8 cellular contexts compared by ENCODE assay signal in the genomic region with DNA sequence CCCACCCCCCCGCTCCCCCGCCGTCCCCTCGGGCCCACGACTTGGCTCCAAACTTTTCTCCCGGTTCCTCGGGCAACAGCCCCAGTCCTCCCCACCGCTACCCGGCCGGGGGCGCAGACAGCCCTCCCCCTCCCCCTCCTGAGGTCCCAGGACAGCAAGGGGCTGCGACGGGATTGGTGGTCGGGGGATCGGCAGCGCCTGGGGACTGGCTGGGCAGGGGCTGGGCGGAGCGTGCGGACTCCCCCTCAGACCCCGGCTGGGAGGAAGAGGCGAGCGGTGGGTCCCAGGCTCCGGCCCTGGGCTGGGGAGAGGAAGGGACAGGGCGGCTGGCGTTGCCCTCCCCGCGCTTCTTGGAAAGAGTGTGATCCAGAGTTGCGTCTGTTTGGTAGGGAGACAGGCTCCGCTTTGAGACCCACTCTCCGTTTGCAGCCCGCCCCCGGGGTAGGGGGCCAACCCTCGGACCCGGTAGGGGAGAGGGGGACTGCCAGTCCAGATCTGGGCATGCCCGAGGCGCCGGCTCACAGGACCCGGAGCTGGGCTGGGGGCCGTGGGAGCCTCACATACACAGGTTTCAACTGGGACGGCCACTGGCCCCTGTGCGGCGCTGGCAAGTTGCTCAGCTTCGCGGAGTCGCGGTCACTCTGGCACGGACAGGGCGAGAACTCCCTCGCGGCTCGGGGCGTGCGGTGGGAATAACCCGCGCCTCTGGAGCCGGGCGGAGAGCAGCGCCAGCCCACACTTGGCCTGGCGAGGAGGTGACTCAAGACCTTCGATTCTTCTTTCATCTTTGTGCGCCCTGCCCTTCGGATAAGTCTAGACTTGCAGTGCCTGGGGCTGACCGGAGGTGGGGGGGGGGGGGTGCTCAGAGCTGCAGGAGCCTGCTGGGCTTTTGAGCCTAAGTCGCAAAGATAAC. TPM values are rescaled to one million over a fixed set of nuclear protein-coding genes. Genes with fewer than 3 reads are reported as not detected.
A peak's percentile ranks its signal among the peaks of the same experiment; 100 is the strongest.
DNase-seq lines count a peak whose midpoint lies in the region; ATAC-seq and TF ChIP-seq lines count a peak whose summit lies in the region.

No MANE protein-coding gene starts in this region.

- TF ChIP-seq POLR2A in Peyer's patch (IDR thresholded peaks at IDR 0.05) (peak; percentile 58 to 75), GM18505 (IDR thresholded peaks at IDR 0.05; ENCODE audit: borderline replicate concordance, extremely low read depth, insufficient read depth, insufficient read length) (no peak)

- peaks cover 6% of the 10 kb centered on the region for H3K9me3 Mint-ChIP-seq in endodermal cell

- H3K4me1 ChIP-seq in Peyer's patch: peaks cover 6 to 60% (median 10%) of the 10 kb centered on the region in 4 donors
- H3K4me1 ChIP-seq in endodermal cell (ENCODE audit: control insufficient read depth, insufficient read depth, low read length): peaks cover 37% of the 10 kb centered on the region
- H3K4me1 ChIP-seq in mucosa of descending colon (ENCODE audit: low read depth): peaks cover 33% of the 10 kb centered on the region

- peak overlapping the region; percentile 96 for H3K9ac ChIP-seq in endodermal cell (ENCODE audit: extremely low read depth, low read length, poor library complexity, severe bottlenecking)

- WGBS in endodermal cell (ENCODE audit: insufficient coverage in 1 of 2, insufficient read length in 1 of 2), 2 experiments: 0% methylated on average over 10 to 64 of the region's 64 CpGs

- H3K27me3 ChIP-seq in Peyer's patch: no peaks in the 10 kb centered on the region
- H3K27me3 ChIP-seq in endodermal cell (ENCODE audit: control insufficient read depth, insufficient read depth, low read length, poor library complexity, severe bottlenecking): no peaks in the 10 kb centered on the region

- H3K4me3 Mint-ChIP-seq in endodermal cell: peak overlapping the region; percentile 90

- no peaks in the 10 kb centered on the region for H3K9me3 ChIP-seq in Peyer's patch
- H3K9me3 ChIP-seq in endodermal cell (ENCODE audit: control insufficient read depth, low read length): peaks cover 18% of the 10 kb centered on the region
- no peaks in the 10 kb centered on the region for H3K9me3 ChIP-seq in mucosa of descending colon

- no peaks in the 10 kb centered on the region for H3K27me3 Mint-ChIP-seq in endodermal cell (ENCODE audit: insufficient read depth)

- DNase-seq in NCI-H2227 (lab: John Stamatoyannopoulos, UW; ENCODE audit: unreplicated experiment) (peak; percentile 67), NCI-H2227 treated with DMSO at 0.1 percent for 48 hours (lab: John Stamatoyannopoulos, UW) (no peak), Peyer's patch (peak in 1 of 3 donors; percentile 77), endodermal cell (peak; percentile 96), mucosa of descending colon (peak; percentile 60 to 77 (median 72)), NCI-H1092 (lab: John Stamatoyannopoulos, UW) (no peak)

- H3K4me3 ChIP-seq in Peyer's patch (peak overlapping the region; percentile 48 to 92 (median 64)), endodermal cell (ENCODE audit: low read length) (peak overlapping the region; percentile 99), mucosa of descending colon (peak overlapping the region; percentile 51)

- peaks cover 46% of the 10 kb centered on the region for H3K36me3 Mint-ChIP-seq in endodermal cell (ENCODE audit: low read depth)

- intact Hi-C loops in mucosa of descending colon (cut with DNase I, micrococcal nuclease): no loop called here

- H3K27ac Mint-ChIP-seq in endodermal cell: peak overlapping the region; percentile 99

- TF ChIP-seq CTCF in Peyer's patch (IDR thresholded peaks at IDR 0.05) (peak in 2 of 6 experiments; percentile 10 to 15), endodermal cell (conservative IDR thresholded peaks at IDR 0.05) (no peak), mucosa of descending colon (IDR thresholded peaks at IDR 0.05) (no peak)

- H3K36me3 ChIP-seq in Peyer's patch (no peaks in the 10 kb centered on the region), endodermal cell (ENCODE audit: control insufficient read depth, insufficient read depth, low read length) (peaks cover 41% of the 10 kb centered on the region), mucosa of descending colon (ENCODE audit: low read depth) (no peaks in the 10 kb centered on the region)

- ATAC-seq in mucosa of descending colon: peak; percentile 14
- no peak for ATAC-seq in GM18867 (IDR thresholded peaks at IDR 0.05; ENCODE audit: unreplicated experiment)
- no peak for ATAC-seq in GM18505 (IDR thresholded peaks at IDR 0.05; ENCODE audit: unreplicated experiment)

- peak overlapping the region; percentile 66 to 96 (median 85) for H3K27ac ChIP-seq in Peyer's patch
- H3K27ac ChIP-seq in endodermal cell (ENCODE audit: low read depth, low read length): peak overlapping the region; percentile 97

- peaks cover 63% of the 10 kb centered on the region for H3K4me1 Mint-ChIP-seq in endodermal cell

RNA-seq across cellular contexts. Expression of a gene that starts 1.0 kb away (rescaled TPM):
- total RNA-seq in Peyer's patch (100 to 1,000 TPM in 2 of 4 donors, 10 to 100 TPM in 2; 27.2 to 152 (median 87.2) TPM), endodermal cell (100 to 1,000 TPM; 105 to 130 TPM), mucosa of descending colon (10 to 100 TPM; 21.5 to 42.9 (median 41.8) TPM)
- 39.1 TPM for polyA plus RNA-seq in endodermal cell (2013, experiment 1 of 2)
- polyA plus RNA-seq in endodermal cell (2013, experiment 2 of 2): 45.5 TPM

Comparison
In these comparisons a context has a peak if more than half of its experiments do, and no peak if none do; other contexts are left out.
1. DNase-seq: peak in NCI-H2227 (single experiment), endodermal cell (single experiment) and mucosa of descending colon (3 of 3); none in NCI-H2227 treated with DMSO at 0.1 percent for 48 hours (single experiment) and NCI-H1092 (single experiment).
2. Peak in every context shown above with its lines, with median percentiles within 50 percentile points of each other: H3K4me3 ChIP-seq.